ENCODE assay signal across 10 cellular contexts in genomic region chr17:49216953-49217650, GRCh38. TPM values are rescaled to one million over a fixed set of nuclear protein-coding genes. Genes with fewer than 3 reads are reported as not detected.
DNase-seq lines count a peak whose midpoint lies in the region; ATAC-seq and TF ChIP-seq lines count a peak whose summit lies in the region.
"Had no signal": no experiment of that assay in that cellular context is flagged by ENCODE, and none has a peak within 500 bp of the region (broad histone marks: within the 10 kb centered on the region; RNA-seq: fewer than 3 reads in every experiment).

No MANE protein-coding gene starts in this region.

- H3K27ac ChIP-seq in osteoblast (ENCODE audit: low read depth, low read length) (no peak overlapping the region), RWPE1 (no peak overlapping the region)

- TF ChIP-seq CTCF in osteoblast (IDR thresholded peaks at IDR 0.05; ENCODE audit: extremely low read depth, low read depth, low read length) (no peak), RWPE1 (conservative IDR thresholded peaks at IDR 0.05; ENCODE audit: low read depth) (no peak)

- H3K4me1 ChIP-seq in osteoblast (ENCODE audit: insufficient read depth, low read length): no peaks in the 10 kb centered on the region

- no peak overlapping the region for H2AFZ ChIP-seq in osteoblast (ENCODE audit: low read length)

- POLR2A ChIA-PET in RWPE1 (lab: Yijun Ruan, JAX; ENCODE audit: low non-redundant PET): no interaction called here

- ATAC-seq in esophagus mucosa: peak; percentile 56
- no peak for ATAC-seq in HG02938 (IDR thresholded peaks at IDR 0.05; ENCODE audit: unreplicated experiment)
- no peak for ATAC-seq in HG03095 (IDR thresholded peaks at IDR 0.05; ENCODE audit: unreplicated experiment)
- no peak for ATAC-seq in HG02840 (IDR thresholded peaks at IDR 0.05; ENCODE audit: low FRiP score, unreplicated experiment)

- H3K4me3 ChIP-seq in osteoblast (ENCODE audit: insufficient read depth, low read length): no peak overlapping the region

- H4K20me1 ChIP-seq in osteoblast (ENCODE audit: insufficient read depth, low read length): no peaks in the 10 kb centered on the region

- H3K79me2 ChIP-seq in osteoblast (ENCODE audit: insufficient read depth, low read length): no peaks in the 10 kb centered on the region

- no peak overlapping the region for H3K4me2 ChIP-seq in osteoblast (ENCODE audit: insufficient read depth, low read length)

- H3K9me3 ChIP-seq in osteoblast (ENCODE audit: low read depth, low read length): no peaks in the 10 kb centered on the region

- peak; percentile 66 for DNase-seq in CMK (ENCODE audit: low read depth)
- peak; percentile 35 for DNase-seq in SKM-1 (lab: John Stamatoyannopoulos, UW; ENCODE audit: unreplicated experiment)
- peak; percentile 90 for DNase-seq in osteoblast (ENCODE audit: insufficient read length, low spot score, missing footprints)
- DNase-seq in RWPE1 (ENCODE audit: low spot score): no peak
- DNase-seq: NCI-H187 treated with DMSO at 0.1 percent for 48 hours, SHP77 had no signal

- CTCF ChIA-PET in RWPE1 (lab: Yijun Ruan, JAX): interaction anchor here (0.6 kb wide), 1 partner anchor 462 kb away, joined by 3 read pairs; no protein-coding TSS in a partner anchor

- peaks cover 4% of the 10 kb centered on the region for H3K27me3 ChIP-seq in osteoblast (ENCODE audit: insufficient read depth, low read length)

- H3K36me3 ChIP-seq in osteoblast (ENCODE audit: insufficient read depth, low read length): no peaks in the 10 kb centered on the region

RNA-seq across cellular contexts. Expression of gene ABI3, which starts 6.6 kb away (rescaled TPM):
- total RNA-seq in esophagus mucosa (2.7 TPM), osteoblast (under 0.01 and 0.36 TPM in 2 replicates)

RNA-seq across cellular contexts. Expression of gene GNGT2, which starts 6.7 kb away (rescaled TPM):
- total RNA-seq in esophagus mucosa: 0.28 TPM
- total RNA-seq in osteoblast: not detected in 2 replicates

RNA-seq across cellular contexts. Expression of gene PHOSPHO1, which starts 13.5 kb away (rescaled TPM):
- 0.20 TPM for total RNA-seq in esophagus mucosa
- 0.29 and 0.36 TPM in 2 replicates for total RNA-seq in osteoblast
